ENCODE assay signal across 18 cellular contexts in the genomic region with DNA sequence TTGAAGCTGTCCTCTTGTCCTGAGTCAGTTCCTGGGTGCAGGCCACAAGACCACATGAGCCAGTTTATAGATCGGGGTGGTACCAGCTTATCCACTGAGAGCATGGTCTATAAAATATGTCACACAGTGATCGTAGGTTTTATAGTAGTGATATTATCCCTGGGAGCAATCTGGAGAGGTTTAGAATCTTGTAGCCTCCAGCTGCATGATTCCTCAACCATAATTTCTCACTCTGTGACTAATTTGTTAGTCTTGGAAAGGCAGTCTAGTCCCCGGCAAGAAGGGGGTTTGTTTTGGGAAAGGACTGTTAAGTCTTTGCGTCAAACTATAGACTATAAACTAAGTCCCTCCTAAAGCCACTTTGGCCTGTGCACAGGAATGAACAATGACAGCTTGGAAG.
A peak's percentile ranks its signal among the peaks of the same experiment; 100 is the strongest.
DNase-seq lines count a peak whose midpoint lies in the region; ATAC-seq and TF ChIP-seq lines count a peak whose summit lies in the region.
"Had no signal": no experiment of that assay in that cellular context is flagged by ENCODE, and none has a peak within 500 bp of the region (broad histone marks: within the 10 kb centered on the region; RNA-seq: fewer than 3 reads in every experiment).

No MANE protein-coding gene starts in this region.

- H3K4me1 ChIP-seq in Panc1 (ENCODE audit: control insufficient read depth, insufficient read depth, low read length) = no peaks in the 10 kb centered on the region
- H3K4me1 ChIP-seq in Karpas-422 (ENCODE audit: low read length) = no peaks in the 10 kb centered on the region
- no peaks in the 10 kb centered on the region for H3K4me1 ChIP-seq in breast epithelium
- H3K4me1 ChIP-seq: HAP-1 had no signal

- TF ChIP-seq POLR2A in breast epithelium (IDR thresholded peaks at IDR 0.05) = no peak

- H3K79me2 ChIP-seq in Karpas-422 (ENCODE audit: low read length) = no peaks in the 10 kb centered on the region

- no peaks in the 10 kb centered on the region for H3K27me3 ChIP-seq in MG63
- no peaks in the 10 kb centered on the region for H3K27me3 ChIP-seq in Panc1 (ENCODE audit: control insufficient read depth, insufficient read depth, low read length)
- H3K27me3 ChIP-seq in Karpas-422 (ENCODE audit: low read length) = no peaks in the 10 kb centered on the region
- no peaks in the 10 kb centered on the region for H3K27me3 ChIP-seq in breast epithelium

- H3K27ac ChIP-seq in Panc1 (ENCODE audit: low read length) = no peak overlapping the region
- no peak overlapping the region for H3K27ac ChIP-seq in Karpas-422 (ENCODE audit: low read length)
- H3K27ac ChIP-seq in breast epithelium = no peak overlapping the region

- in situ Hi-C loops in Panc1 (cut with HindIII; ENCODE audit: low pct_unique_long_range_greater_than_20kb, low sequenced_read_pairs) = no loop called here

- intact Hi-C loops in Panc1 (cut with micrococcal nuclease; ENCODE audit: unreplicated experiment) = no loop called here
- intact Hi-C loops in breast epithelium (cut with DNase I; ENCODE audit: low total_unique reads) = no loop called here

- DNase-seq in MG63 (peak; percentile 14), Panc1 (ENCODE audit: low read depth, low spot score) (no peak), astrocyte of the hippocampus (ENCODE audit: low read depth, low spot score) (peak; percentile 0), Karpas-422 (no peak), breast epithelium (ENCODE audit: low spot score in 2 of 2) (no peak)
- DNase-seq: 8988T; C1 segment of cervical spinal cord; Calu3; CD4-positive, alpha-beta memory T cell; COR-L47; DMS53; DMS79 treated with DMSO at 0.1 percent for 48 hours; GF-D8; HFFc6 had no signal

- H3K4me3 ChIP-seq in MG63 (no peak overlapping the region), Panc1 (ENCODE audit: low read depth in 2 of 2, low read length in 2 of 2) (no peak overlapping the region), Karpas-422 (ENCODE audit: low read length) (no peak overlapping the region), breast epithelium (no peak overlapping the region)
- H3K4me3 ChIP-seq: GM23338, HAP-1 had no signal

- BruUV-seq in Panc1 (replicated peaks; lab: Mats Ljungman, UMichigan) = no TSS peak

- H3K9me2 ChIP-seq in Karpas-422 (replicated peaks; ENCODE audit: insufficient read depth, low read length) = no peaks in the 10 kb centered on the region

- TF ChIP-seq CTCF in Panc1 (IDR thresholded peaks at IDR 0.05) (no peak), breast epithelium (IDR thresholded peaks at IDR 0.05) (no peak)

- POLR2A ChIA-PET in Panc1 (lab: Charles Lee) = interaction anchor here (0.6 kb wide), 1 partner anchor 179 kb away, joined by 3 read pairs; no protein-coding TSS in a partner anchor

- no peaks in the 10 kb centered on the region for H3K9me3 ChIP-seq in MG63
- H3K9me3 ChIP-seq in Panc1 (ENCODE audit: control insufficient read depth, insufficient read depth, low read depth, low read length) = no peaks in the 10 kb centered on the region
- peaks cover 39% of the 10 kb centered on the region for H3K9me3 ChIP-seq in Karpas-422 (ENCODE audit: low read length)
- H3K9me3 ChIP-seq in breast epithelium = no peaks in the 10 kb centered on the region
- H3K9me3 ChIP-seq: HAP-1 had no signal

- ATAC-seq in Panc1 (peak; percentile 58; the same call in 1 of the 2 replicates), GM21529 (IDR thresholded peaks at IDR 0.05; ENCODE audit: unreplicated experiment) (no peak), GM21447 (IDR thresholded peaks at IDR 0.05; ENCODE audit: unreplicated experiment) (no peak)
- ATAC-seq: GM23338 had no signal

- H3K4me2 ChIP-seq in Karpas-422 (ENCODE audit: low read depth, low read length, poor library complexity, severe bottlenecking) = no peak overlapping the region
- H3K4me2 ChIP-seq: GM23338 had no signal

- H3K9ac ChIP-seq in Karpas-422 (ENCODE audit: low read length) = no peak overlapping the region

- H2AFZ ChIP-seq in Karpas-422 (ENCODE audit: low read length) = no peak overlapping the region
- H2AFZ ChIP-seq: GM23338 had no signal

- no peaks in the 10 kb centered on the region for H3K36me3 ChIP-seq in MG63
- H3K36me3 ChIP-seq in Panc1 (ENCODE audit: control insufficient read depth, insufficient read depth, low read length) = no peaks in the 10 kb centered on the region
- H3K36me3 ChIP-seq in Karpas-422 (ENCODE audit: insufficient read depth, low read length) = no peaks in the 10 kb centered on the region
- no peaks in the 10 kb centered on the region for H3K36me3 ChIP-seq in breast epithelium
- H3K36me3 ChIP-seq: HAP-1 had no signal

- no peaks in the 10 kb centered on the region for H4K20me1 ChIP-seq in Karpas-422 (ENCODE audit: insufficient read depth, low read depth, low read length)

- CTCF ChIA-PET in Panc1 (lab: Charles Lee) = no interaction called here

Comparison
In these comparisons a context has a peak if more than half of its experiments do, and no peak if none do; other contexts are left out.
1. DNase-seq: peak in MG63 (single experiment) and astrocyte of the hippocampus (single experiment); none in Panc1 (single experiment), Karpas-422 (single experiment) and breast epithelium (0 of 2).